In the genomic region with DNA sequence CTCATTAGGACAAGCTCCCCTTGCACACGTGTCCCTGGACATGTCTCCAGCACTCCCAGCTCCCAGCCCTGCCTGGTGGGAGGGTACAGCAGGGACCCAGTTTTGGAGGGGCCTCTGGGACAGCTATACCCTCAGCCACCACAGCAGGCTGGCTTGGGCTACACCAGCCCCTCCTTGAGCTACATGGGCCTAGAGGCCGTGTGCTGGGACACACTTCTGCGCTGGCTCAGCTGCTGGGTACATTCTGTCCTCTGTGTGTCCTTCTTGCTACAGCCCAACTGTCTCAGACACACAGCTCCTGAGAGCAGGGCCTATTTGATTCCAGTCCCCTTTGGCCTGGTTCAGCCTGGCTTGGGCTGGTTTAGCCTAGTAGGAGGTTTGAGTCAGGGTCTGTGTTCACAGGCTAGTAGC, we compare ENCODE assay signal across 11 cellular contexts. TPM values are rescaled to one million over a fixed set of nuclear protein-coding genes. Genes with fewer than 3 reads are reported as not detected.
A peak's percentile ranks its signal among the peaks of the same experiment; 100 is the strongest.
DNase-seq lines count a peak whose midpoint lies in the region; ATAC-seq, FAIRE-seq and TF ChIP-seq lines count a peak whose summit lies in the region.
"Had no signal": no experiment of that assay in that cellular context is flagged by ENCODE, and none has a peak within 500 bp of the region (broad histone marks: within the 10 kb centered on the region; RNA-seq: fewer than 3 reads in every experiment).

No MANE protein-coding gene starts in this region.

- TF ChIP-seq EP300 in H1 (IDR thresholded peaks at IDR 0.05; ENCODE audit: borderline replicate concordance in 1 of 2, low read depth in 2 of 2, low read length in 2 of 2) (no peak), stomach (IDR thresholded peaks at IDR 0.05) (peak; percentile 88)

- DNase-seq in H1 (ENCODE audit: low read depth in 1 of 2, low spot score in 2 of 2) (no peak), lung (ENCODE audit: low spot score) (no peak), stomach (no peak), glomerular visceral epithelial cell (ENCODE audit: extremely low spot score) (no peak), DMS114 treated with DMSO at 0.1 percent for 48 hours (lab: John Stamatoyannopoulos, UW; ENCODE audit: unreplicated experiment) (no peak), NCI-H146 (lab: John Stamatoyannopoulos, UW) (no peak)
- DNase-seq: NCI-H526 had no signal

- POLR2A ChIA-PET in H1 (lab: Charles Lee; ENCODE audit: partially characterized antibody) = interaction anchor here (1.2 to 3.3 kb wide), 3 partner anchors 12 to 392 kb away, joined by 3 to 11 read pairs (median 6); no protein-coding TSS in a partner anchor

- TF ChIP-seq RAD21 in H1 (IDR thresholded peaks at IDR 0.05 in 1 of 2, conservative IDR thresholded peaks at IDR 0.05 in 1 of 2; ENCODE audit: low read depth in 2 of 2, low read length in 2 of 2) = no peak

- intact Hi-C loops in stomach (cut with DNase I; ENCODE audit: low total_unique reads) = no loop called here

- H3K9me3 ChIP-seq in HUES48 (ENCODE audit: control insufficient read depth, insufficient read depth, low read length) (no peaks in the 10 kb centered on the region), H1 (ENCODE audit: insufficient read depth in 2 of 2, low read depth in 1 of 2, low read length in 1 of 2) (no peaks in the 10 kb centered on the region), lung (ENCODE audit: control insufficient read depth in 2 of 2, insufficient read depth in 1 of 2, low read length in 1 of 2) (no peaks in the 10 kb centered on the region), stomach (no peaks in the 10 kb centered on the region)
- H3K9me3 ChIP-seq: neutrophil had no signal

- H4K5ac ChIP-seq in H1 (ENCODE audit: insufficient read length, low read depth, low read length) = peak overlapping the region; percentile 13

- CTCF ChIA-PET in H1 (lab: Charles Lee; ENCODE audit: partially characterized antibody) = interaction anchor here (0.6 to 9.5 kb wide), 19 partner anchors 8 to 413 kb away, joined by 3 to 191 read pairs (median 4); a partner anchor contains a TSS

- H4K8ac ChIP-seq in H1 (ENCODE audit: extremely low read depth, insufficient read depth, low read length) = no peak overlapping the region; the same call in 1 of the 2 replicates

- no peak overlapping the region for H3K23ac ChIP-seq in H1 (ENCODE audit: insufficient read length)

- ATAC-seq in lung (ENCODE audit: insufficient read depth, low FRiP score) (no peak), HG02610 (IDR thresholded peaks at IDR 0.05; ENCODE audit: unreplicated experiment) (no peak)

- H3K27ac ChIP-seq in HUES48 (ENCODE audit: low read depth, low read length) = peak overlapping the region; percentile 52
- H3K27ac ChIP-seq in H1 (ENCODE audit: low read depth, low read length) = no peak overlapping the region
- H3K27ac ChIP-seq in lung (ENCODE audit: low read depth in 1 of 2, low read length in 1 of 2) = peak overlapping the region; percentile 41 to 87
- H3K27ac ChIP-seq in stomach = peak overlapping the region in 4 of 5 donors; percentile 64 to 80 (median 72)
- H3K27ac ChIP-seq: neutrophil had no signal

- H2BK20ac ChIP-seq in H1 (ENCODE audit: low read length) = no peak overlapping the region

- H3K9ac ChIP-seq in HUES48 (ENCODE audit: low read depth, low read length) (no peak overlapping the region), H1 (replicated peaks in 1 of 4; ENCODE audit: extremely low read depth in 1 of 4, low read depth in 3 of 4, low read length in 3 of 4) (no peak overlapping the region)

- peak overlapping the region; percentile 75; the same call in 1 of the 2 replicates for H2BK5ac ChIP-seq in H1 (ENCODE audit: low read depth, low read length)

- no peak overlapping the region for H3K4me2 ChIP-seq in H1 (ENCODE audit: insufficient read depth in 1 of 2, low read depth in 2 of 2, low read length in 2 of 2)

- no peaks in the 10 kb centered on the region for H3K79me2 ChIP-seq in H1 (ENCODE audit: control insufficient read depth in 1 of 2, insufficient read depth in 2 of 2, low read length in 2 of 2)

- FAIRE-seq in H1 (lab: Jason Lieb, UNC) = no peak
- FAIRE-seq: GM12892 had no signal

- H3K56ac ChIP-seq in H1 (replicated peaks; ENCODE audit: insufficient read length, low read depth, low read length) = no peak overlapping the region

- no peak overlapping the region for H2BK12ac ChIP-seq in H1 (ENCODE audit: low read depth, low read length)

- H3K4me1 ChIP-seq in HUES48 (ENCODE audit: control insufficient read depth, insufficient read depth, low read length) = peaks cover 15% of the 10 kb centered on the region
- peaks cover 0 to 26% (median 15%) of the 10 kb centered on the region in 4 experiments; a peak in 6 of 7 replicates for H3K4me1 ChIP-seq in H1 (replicated peaks in 1 of 4; ENCODE audit: control insufficient read depth in 3 of 4, insufficient read depth in 4 of 4, low read length in 3 of 4)
- H3K4me1 ChIP-seq in lung (ENCODE audit: control insufficient read depth in 2 of 2, insufficient read depth in 2 of 2, low read length in 2 of 2) = peaks cover 3 to 9% of the 10 kb centered on the region in 2 donors
- peaks cover 0 to 40% (median 27%) of the 10 kb centered on the region in 4 donors for H3K4me1 ChIP-seq in stomach

- H3K4me3 ChIP-seq in HUES48 (ENCODE audit: low read depth, low read length) (no peak overlapping the region), H1 (ENCODE audit: extremely low read depth in 1 of 4, insufficient read depth in 2 of 4, low read depth in 3 of 4, low read length in 4 of 4) (no peak overlapping the region), lung (no peak overlapping the region), stomach (no peak overlapping the region)

- no peaks in the 10 kb centered on the region for H3K79me1 ChIP-seq in H1 (ENCODE audit: low read depth, low read length)

- H3K27me3 ChIP-seq in HUES48 (ENCODE audit: control insufficient read depth, insufficient read depth, low read length) = no peaks in the 10 kb centered on the region
- no peaks in the 10 kb centered on the region for H3K27me3 ChIP-seq in H1 (replicated peaks in 1 of 4; ENCODE audit: control insufficient read depth in 3 of 4, extremely low read depth in 1 of 4, insufficient read depth in 3 of 4, low read length in 3 of 4)
- no peaks in the 10 kb centered on the region for H3K27me3 ChIP-seq in lung (ENCODE audit: control insufficient read depth, insufficient read depth)
- no peaks in the 10 kb centered on the region for H3K27me3 ChIP-seq in stomach
- H3K27me3 ChIP-seq: neutrophil had no signal

- H3K14ac ChIP-seq in H1 (ENCODE audit: insufficient read length) = no peak overlapping the region

- peaks cover 0 to 3% of the 10 kb centered on the region in 2 experiments for H4K20me1 ChIP-seq in H1 (replicated peaks in 1 of 2; ENCODE audit: control insufficient read depth in 1 of 2, insufficient read depth in 2 of 2, low read length in 2 of 2)

- H2AFZ ChIP-seq in H1 (ENCODE audit: low read length) = no peak overlapping the region

- no peak overlapping the region; the same call in 1 of the 2 replicates for H3K18ac ChIP-seq in H1 (ENCODE audit: extremely low read depth, low read length)

- no peak for TF ChIP-seq POLR2A in H1 (IDR thresholded peaks at IDR 0.05; ENCODE audit: control extremely low read depth in 1 of 2, low read depth in 2 of 2, low read length in 2 of 2)
- no peak for TF ChIP-seq POLR2A in stomach (IDR thresholded peaks at IDR 0.05)

- TF ChIP-seq CTCF in H1 (IDR thresholded peaks at IDR 0.05; ENCODE audit: control extremely low read depth in 1 of 3, insufficient read depth in 1 of 3, low read depth in 1 of 3, low read length in 3 of 3) = no peak
- no peak for TF ChIP-seq CTCF in lung (IDR thresholded peaks at IDR 0.05; ENCODE audit: control extremely low read depth, extremely low read depth)
- no peak for TF ChIP-seq CTCF in stomach (IDR thresholded peaks at IDR 0.05)

- H2AK5ac ChIP-seq in H1 (ENCODE audit: low read depth, low read length) = no peak overlapping the region

- H2BK120ac ChIP-seq in H1 (replicated peaks; ENCODE audit: low read depth, low read length) = no peak overlapping the region

- H3K36me3 ChIP-seq in HUES48 (ENCODE audit: control insufficient read depth, insufficient read depth, low read length) (no peaks in the 10 kb centered on the region; the same call in 1 of the 2 replicates), H1 (ENCODE audit: control insufficient read depth in 2 of 4, insufficient read depth in 4 of 4, low read length in 3 of 4) (peaks cover 0 to 5% (median 1%) of the 10 kb centered on the region in 4 experiments; a peak in 1 of 8 replicates), lung (ENCODE audit: control insufficient read depth in 2 of 2, insufficient read depth in 2 of 2, low read length in 2 of 2) (peaks cover 0 to 9% of the 10 kb centered on the region in 2 donors), stomach (peaks cover 0 to 38% (median 32%) of the 10 kb centered on the region in 4 donors)
- H3K36me3 ChIP-seq: neutrophil had no signal

- no peak overlapping the region for H3K4ac ChIP-seq in H1 (replicated peaks; ENCODE audit: insufficient read length, low read depth, low read length)

- H2BK15ac ChIP-seq in H1 (ENCODE audit: low read length) = 0 out of 2 replicates have a peak overlapping the region, but pooled peaks have one; percentile 3

- 87% methylated on average over 3 of the region's 3 CpGs; no CpG with 5 or more reads in 1 of the 2 experiments for whole genome bisulfite sequencing in H1 (ENCODE audit: extremely low coverage in 1 of 2, insufficient coverage in 1 of 2, insufficient read length in 1 of 2, insufficient replicate concordance in 2 of 2, low coverage in 1 of 2, low lambda C conversion rate in 2 of 2, missing lambda C conversion rate in 1 of 2), 2 experiments
- WGBS in lung, 2 donors = 73 to 81% methylated on average over 3 of the region's 3 CpGs
- WGBS in stomach, 5 donors = 31 to 81% (median 72%) methylated on average over 2 to 3 of the region's 3 CpGs

- no peaks in the 10 kb centered on the region; the same call in 1 of the 2 replicates for H3K23me2 ChIP-seq in H1 (ENCODE audit: low read depth, low read length)

- no peak overlapping the region for H4K91ac ChIP-seq in H1 (replicated peaks; ENCODE audit: insufficient read length, low read length)

TF ChIP-seq in H1, 55 proteins besides CTCF, POLR2A, EP300 and RAD21 (continues in another document):
- TF ChIP-seq KDM4A (IDR thresholded peaks at IDR 0.05; ENCODE audit: low read depth, low read length, severe bottlenecking) (no peak), KDM5A (IDR thresholded peaks at IDR 0.05; ENCODE audit: low read length) (no peak), CHD1 (IDR thresholded peaks at IDR 0.05; ENCODE audit: low read depth, low read length) (no peak)

RNA-seq across cellular contexts. Expression of a gene that starts 26.7 kb away (rescaled TPM):
- 36.4 and 37.6 TPM in 2 replicates for total RNA-seq in H1 (2021; fragmentation: NEBNext Ultra II Directional; extraction: Animal tissue kit (Norgen Biotek cat#: 25700))
- polyA plus RNA-seq in H1 (2011; rRNA removed) (42.4 and 61.1 TPM in 2 replicates), lung (10 to 100 TPM; 26.5 to 33.6 TPM), stomach (10 to 100 TPM; 35.2 to 65.1 (median 49.7) TPM)
- 66.1 TPM for polyA plus RNA-seq in H1 (2011; cell fraction: cytosol; rRNA removed)
- 110 TPM for polyA plus RNA-seq in H1 (2011; cell fraction: nucleus; rRNA removed)
- polyA plus RNA-seq in H1 (2012, experiment 1 of 2) = 29.9 to 41.3 TPM (median 40.0 TPM) in 4 replicates
- 25.9 TPM for polyA plus RNA-seq in H1 (2012, experiment 2 of 2)
- 27.0 TPM for polyA plus RNA-seq in H1 (2013, experiment 1 of 2)
- 22.2 TPM for polyA plus RNA-seq in H1 (2013, experiment 2 of 2)
- polyA minus RNA-seq in H1 (2011; rRNA and poly(A)+ RNA removed) = 51.1 and 65.7 TPM in 2 replicates
- polyA minus RNA-seq in H1 (2011; cell fraction: cytosol; rRNA and poly(A)+ RNA removed) = 33.0 TPM
- polyA minus RNA-seq in H1 (2011; cell fraction: nucleus; rRNA and poly(A)+ RNA removed) = 42.7 TPM
- total RNA-seq in lung (10 to 100 TPM; 36.6 to 41.1 TPM), stomach (100 to 1,000 TPM in 1 of 5 donors, 10 to 100 TPM in 4; 29.7 to 141 (median 90.6) TPM)
